Comparison of ENCODE assay signal across 10 cellular contexts in genomic region chr6:31947070-31947675, GRCh38. TPM values are rescaled to one million over a fixed set of nuclear protein-coding genes. Genes with fewer than 3 reads are reported as not detected.
"Had no signal": no experiment of that assay in that cellular context is flagged by ENCODE, and none has a peak within 500 bp of the region (broad histone marks: within the 10 kb centered on the region; RNA-seq: fewer than 3 reads in every experiment).

No MANE protein-coding gene starts in this region.

- H3K36me3 ChIP-seq: colonic mucosa had no signal

- H3K36me3 Mint-ChIP-seq: stimulated activated memory B cell treated with anti-CD40 and anti-IgM and Interleukin-4, amounts not matched to agents 10 μg/mL and 1 μg/mL and 100 μg/mL, for 72 hours had no signal

- H3K4me3 Mint-ChIP-seq: nephron progenitor cell; stimulated activated memory B cell treated with anti-CD40 and anti-IgM and Interleukin-4, amounts not matched to agents 10 μg/mL and 1 μg/mL and 100 μg/mL, for 72 hours had no signal

- H3K4me3 ChIP-seq: colonic mucosa had no signal

- H3K27ac Mint-ChIP-seq: nephron progenitor cell; stimulated activated memory B cell treated with anti-CD40 and anti-IgM and Interleukin-4, amounts not matched to agents 10 μg/mL and 1 μg/mL and 100 μg/mL, for 72 hours had no signal

- H3K9me3 Mint-ChIP-seq: nephron progenitor cell; stimulated activated memory B cell treated with anti-CD40 and anti-IgM and Interleukin-4, amounts not matched to agents 10 μg/mL and 1 μg/mL and 100 μg/mL, for 72 hours had no signal

- H3K9me3 ChIP-seq: colonic mucosa had no signal

- H3K27me3 ChIP-seq: colonic mucosa had no signal

- ATAC-seq: foreskin keratinocyte; stimulated activated memory B cell treated with anti-CD40 and anti-IgM and Interleukin-4, amounts not matched to agents 10 μg/mL and 1 μg/mL and 100 μg/mL, for 72 hours had no signal

- DNase-seq: activated CD4-positive, CD25-positive, alpha-beta regulatory T cell treated with anti-CD3 and anti-CD28 coated beads, Interleukin-2, amount 50 U/mL, for 72 hours; activated naive CD4-positive, alpha-beta T cell treated with anti-CD3 and anti-CD28 coated beads, Interleukin-2, amount 50 U/mL, for 16 hours; colonic mucosa; foreskin keratinocyte; glutamatergic neuron; kidney glomerular epithelial cell; nephron progenitor cell; T-helper 9 cell had no signal

RNA-seq across cellular contexts. Expression of gene C2, which starts 19.7 kb away (rescaled TPM):
- total RNA-seq: foreskin keratinocyte, pulmonary artery endothelial cell had no signal
